25 cellular contexts compared by ENCODE assay signal in genomic region chr5:180644129-180644824, GRCh38. TPM values are rescaled to one million over a fixed set of nuclear protein-coding genes. Genes with fewer than 3 reads are reported as not detected.
A peak's percentile ranks its signal among the peaks of the same experiment; 100 is the strongest.
DNase-seq lines count a peak whose midpoint lies in the region; ATAC-seq, FAIRE-seq and TF ChIP-seq lines count a peak whose summit lies in the region.
"Had no signal": no experiment of that assay in that cellular context is flagged by ENCODE, and none has a peak within 500 bp of the region (broad histone marks: within the 10 kb centered on the region; RNA-seq: fewer than 3 reads in every experiment).

No MANE protein-coding gene starts in this region.

- H3K9ac ChIP-seq in kidney (ENCODE audit: low read length in 2 of 2), result no peak overlapping the region
- no peak overlapping the region for H3K9ac ChIP-seq in trophoblast cell (ENCODE audit: low read length)

- intact Hi-C loops in kidney (cut with DNase I) (no loop called here), Caco-2 (cut with micrococcal nuclease; ENCODE audit: unreplicated experiment) (no loop called here)

- no TSS peak for BruUV-seq in Caco-2 (replicated peaks; lab: Mats Ljungman, UMichigan)

- CTCF ChIA-PET in HEK293 (lab: Yijun Ruan, JAX) (no interaction called here), Caco-2 (lab: Charles Lee) (no interaction called here)

- H3K36me3 ChIP-seq in HEK293 (ENCODE audit: control insufficient read depth in 2 of 2, insufficient read depth in 1 of 2, low read length in 2 of 2) (no peaks in the 10 kb centered on the region), kidney (ENCODE audit: control insufficient read depth in 1 of 2, insufficient read depth in 2 of 2, low read length in 2 of 2) (no peaks in the 10 kb centered on the region), trophoblast cell (ENCODE audit: control insufficient read depth in 1 of 2, insufficient read depth in 2 of 2, low read length in 2 of 2) (no peaks in the 10 kb centered on the region), Caco-2 (ENCODE audit: control insufficient read depth, insufficient read depth, low read length) (no peaks in the 10 kb centered on the region)

- H3K4ac ChIP-seq in trophoblast cell (ENCODE audit: low read depth, low read length), result no peak overlapping the region

- H4K12ac ChIP-seq in trophoblast cell (ENCODE audit: low read depth, low read length), result no peak overlapping the region

- TF ChIP-seq CTCF in HEK293 (tag by site-specific recombination; IDR thresholded peaks at IDR 0.05), result no peak
- TF ChIP-seq CTCF in kidney (IDR thresholded peaks at IDR 0.05; ENCODE audit: borderline replicate concordance, extremely low read depth, insufficient read depth), result no peak
- TF ChIP-seq CTCF in Caco-2 (IDR thresholded peaks at IDR 0.05; ENCODE audit: insufficient read depth in 1 of 2, low read depth in 1 of 2, low read length in 1 of 2, severe bottlenecking in 1 of 2, unreplicated experiment in 1 of 2), result no peak

- H2AFZ ChIP-seq in trophoblast cell (ENCODE audit: insufficient read depth, low read length, poor library complexity), result no peak overlapping the region

- no peak overlapping the region for H2AK5ac ChIP-seq in trophoblast cell (ENCODE audit: low read length)

- H3K4me1 ChIP-seq in HEK293 (ENCODE audit: control insufficient read depth, insufficient read depth, low read length) (no peaks in the 10 kb centered on the region), kidney (ENCODE audit: control insufficient read depth in 1 of 2, insufficient read depth in 1 of 2, low read depth in 1 of 2, low read length in 2 of 2) (peaks cover 0 to 7% of the 10 kb centered on the region in 2 donors), trophoblast cell (ENCODE audit: control insufficient read depth in 1 of 2, insufficient read depth in 2 of 2, low read length in 2 of 2) (peaks cover 3 to 5% of the 10 kb centered on the region in 2 experiments), Caco-2 (no peaks in the 10 kb centered on the region)
- H3K4me1 ChIP-seq: A549 had no signal

- POLR2A ChIA-PET in activated naive CD8-positive, alpha-beta T cell treated with anti-CD3 and anti-CD28 coated beads, Interleukin-2, amount 10 ng/mL, durations not matched to agents 7 days and 5 days (lab: Charles Lee), result no interaction called here
- POLR2A ChIA-PET in HEK293 (lab: Yijun Ruan, JAX), result no interaction called here
- POLR2A ChIA-PET in Caco-2 (lab: Charles Lee), result no interaction called here

- H3K79me1 ChIP-seq in trophoblast cell (ENCODE audit: low read length), result no peaks in the 10 kb centered on the region

- no peak overlapping the region for H3K4me3 Mint-ChIP-seq in activated naive CD8-positive, alpha-beta T cell treated with anti-CD3 and anti-CD28 coated beads, Interleukin-2, amount 10 ng/mL, durations not matched to agents 7 days and 5 days
- no peak overlapping the region for H3K4me3 Mint-ChIP-seq in activated naive CD8-positive, alpha-beta T cell treated with anti-CD3 and anti-CD28 coated beads for 36 hours
- H3K4me3 Mint-ChIP-seq in Caco-2 (ENCODE audit: unreplicated experiment), result no peak overlapping the region
- H3K4me3 Mint-ChIP-seq: CD4-positive, alpha-beta memory T cell; HFFc6 had no signal

- peaks cover 3% of the 10 kb centered on the region for H3K4me1 Mint-ChIP-seq in activated naive CD8-positive, alpha-beta T cell treated with anti-CD3 and anti-CD28 coated beads, Interleukin-2, amount 10 ng/mL, durations not matched to agents 7 days and 5 days
- H3K4me1 Mint-ChIP-seq in activated naive CD8-positive, alpha-beta T cell treated with anti-CD3 and anti-CD28 coated beads for 36 hours, result peaks cover 5% of the 10 kb centered on the region
- no peaks in the 10 kb centered on the region for H3K4me1 Mint-ChIP-seq in Caco-2 (ENCODE audit: low read depth, unreplicated experiment)

- peaks cover 13% of the 10 kb centered on the region for H3K27me3 Mint-ChIP-seq in activated naive CD8-positive, alpha-beta T cell treated with anti-CD3 and anti-CD28 coated beads, Interleukin-2, amount 10 ng/mL, durations not matched to agents 7 days and 5 days
- H3K27me3 Mint-ChIP-seq in activated naive CD8-positive, alpha-beta T cell treated with anti-CD3 and anti-CD28 coated beads for 36 hours, result peaks cover 5% of the 10 kb centered on the region
- peaks cover 15% of the 10 kb centered on the region for H3K27me3 Mint-ChIP-seq in Caco-2 (ENCODE audit: insufficient read depth, unreplicated experiment)

- H3K9me3 ChIP-seq in HEK293 (ENCODE audit: control insufficient read depth, insufficient read depth, low read depth, low read length) (no peaks in the 10 kb centered on the region), kidney (ENCODE audit: control insufficient read depth in 1 of 2, low read length in 2 of 2) (no peaks in the 10 kb centered on the region), trophoblast cell (ENCODE audit: insufficient read depth, low read depth, low read length) (peaks cover 8% of the 10 kb centered on the region), Caco-2 (no peaks in the 10 kb centered on the region)
- H3K9me3 ChIP-seq: A549 had no signal

- H3K27ac ChIP-seq in HEK293 (ENCODE audit: extremely low read depth, low read depth, low read length) (no peak overlapping the region), kidney (ENCODE audit: low read depth in 2 of 2, low read length in 2 of 2) (peak overlapping the region in 1 of 2 donors; percentile 8), trophoblast cell (ENCODE audit: low read depth, low read length) (no peak overlapping the region)
- H3K27ac ChIP-seq: A549 had no signal

- no peaks in the 10 kb centered on the region for H3K79me2 ChIP-seq in trophoblast cell (ENCODE audit: control insufficient read depth, insufficient read depth, low read length, poor library complexity)

- H3K4me3 ChIP-seq in HEK293 (ENCODE audit: low read depth, low read length) (no peak overlapping the region), kidney (ENCODE audit: low read length in 2 of 2) (no peak overlapping the region), trophoblast cell (ENCODE audit: low read depth, low read length) (no peak overlapping the region), Caco-2 (ENCODE audit: low read depth, low read length) (no peak overlapping the region)
- H3K4me3 ChIP-seq: A549 had no signal

- no peak overlapping the region for H4K91ac ChIP-seq in trophoblast cell (ENCODE audit: low read depth, low read length)

- no peak overlapping the region for H3K14ac ChIP-seq in trophoblast cell (ENCODE audit: low read length)

- WGBS in trophoblast cell (ENCODE audit: extremely low coverage, insufficient coverage, insufficient read length), result no CpG with 5 or more reads among the region's 20 CpGs

- H3K23ac ChIP-seq in trophoblast cell (ENCODE audit: low read length), result no peak overlapping the region

- no peak overlapping the region for H3K27ac Mint-ChIP-seq in activated naive CD8-positive, alpha-beta T cell treated with anti-CD3 and anti-CD28 coated beads, Interleukin-2, amount 10 ng/mL, durations not matched to agents 7 days and 5 days
- no peak overlapping the region for H3K27ac Mint-ChIP-seq in activated naive CD8-positive, alpha-beta T cell treated with anti-CD3 and anti-CD28 coated beads for 36 hours
- H3K27ac Mint-ChIP-seq in Caco-2 (ENCODE audit: unreplicated experiment), result no peak overlapping the region
- H3K27ac Mint-ChIP-seq: CD4-positive, alpha-beta memory T cell; HFFc6 had no signal

- no peak overlapping the region for H3K18ac ChIP-seq in trophoblast cell (ENCODE audit: low read length)

- H2BK5ac ChIP-seq in trophoblast cell (ENCODE audit: low read depth, low read length, poor library complexity), result no peak overlapping the region

- DNase-seq in activated naive CD8-positive, alpha-beta T cell treated with anti-CD3 and anti-CD28 coated beads, Interleukin-2, amount 10 ng/mL, durations not matched to agents 7 days and 5 days, result peak; percentile 7
- no peak for DNase-seq in activated naive CD8-positive, alpha-beta T cell treated with anti-CD3 and anti-CD28 coated beads for 36 hours
- DNase-seq in kidney (peak; percentile 32), trophoblast cell (peak; percentile 71 to 73), UCSD-AML1 (lab: John Stamatoyannopoulos, UW; ENCODE audit: unreplicated experiment) (no peak), Caco-2 (no peak)
- DNase-seq: Calu3; CD4-positive, alpha-beta memory T cell; HFFc6; KBM-7; NCI-H1105 treated with DMSO at 0.1 percent for 48 hours; NCI-H1694; NCI-H748 treated with DMSO at 0.1 percent for 48 hours; NK-92 treated with Interleukin-12 subunit alpha and Interleukin-12 subunit beta, amount 100 ng/mL, for 24 hours; SHP77 had no signal

- no peak overlapping the region for H3K4me2 ChIP-seq in trophoblast cell (ENCODE audit: low read length)
- H3K4me2 ChIP-seq: A549 had no signal

- ATAC-seq in activated naive CD8-positive, alpha-beta T cell treated with anti-CD3 and anti-CD28 coated beads, Interleukin-2, amount 10 ng/mL, durations not matched to agents 7 days and 5 days (ENCODE audit: low read depth), result no peak
- no peak for ATAC-seq in GM21717 (IDR thresholded peaks at IDR 0.05; ENCODE audit: unreplicated experiment)
- ATAC-seq: A549, HepG2 had no signal

- FAIRE-seq in kidney (lab: Jason Lieb, UNC), result no peak
- FAIRE-seq: A549, GM12891, GM18507, HepG2, RCC 7860 had no signal

- no peak overlapping the region for H4K8ac ChIP-seq in trophoblast cell (ENCODE audit: low read depth, low read length)

- H3K36me3 Mint-ChIP-seq in activated naive CD8-positive, alpha-beta T cell treated with anti-CD3 and anti-CD28 coated beads, Interleukin-2, amount 10 ng/mL, durations not matched to agents 7 days and 5 days, result no peaks in the 10 kb centered on the region
- H3K36me3 Mint-ChIP-seq in activated naive CD8-positive, alpha-beta T cell treated with anti-CD3 and anti-CD28 coated beads for 36 hours, result no peaks in the 10 kb centered on the region
- H3K36me3 Mint-ChIP-seq in Caco-2 (ENCODE audit: insufficient read depth, unreplicated experiment), result no peaks in the 10 kb centered on the region

- no peak overlapping the region for H2BK12ac ChIP-seq in trophoblast cell (ENCODE audit: low read length)

- H3K27me3 ChIP-seq in trophoblast cell (ENCODE audit: insufficient read depth, low read length) (peaks cover 18% of the 10 kb centered on the region), Caco-2 (replicated peaks; ENCODE audit: control insufficient read depth, insufficient read depth, low read length) (no peaks in the 10 kb centered on the region; the same call in 1 of the 2 replicates)

- H3K9me3 Mint-ChIP-seq in activated naive CD8-positive, alpha-beta T cell treated with anti-CD3 and anti-CD28 coated beads, Interleukin-2, amount 10 ng/mL, durations not matched to agents 7 days and 5 days, result no peaks in the 10 kb centered on the region
- no peaks in the 10 kb centered on the region for H3K9me3 Mint-ChIP-seq in activated naive CD8-positive, alpha-beta T cell treated with anti-CD3 and anti-CD28 coated beads for 36 hours
- no peaks in the 10 kb centered on the region for H3K9me3 Mint-ChIP-seq in Caco-2 (ENCODE audit: unreplicated experiment)
- H3K9me3 Mint-ChIP-seq: CD4-positive, alpha-beta memory T cell had no signal

- no peak overlapping the region for H2BK120ac ChIP-seq in trophoblast cell (ENCODE audit: insufficient read depth, low read length, poor library complexity)

RNA-seq across cellular contexts. Expression of gene FLT4, which starts 5.1 kb away (rescaled TPM):
- 10 to 100 TPM; 11.6 to 13.2 TPM for total RNA-seq in activated naive CD8-positive, alpha-beta T cell treated with anti-CD3 and anti-CD28 coated beads, Interleukin-2, amount 10 ng/mL, durations not matched to agents 7 days and 5 days
- 1 to 10 TPM; 5.2 to 6.0 TPM for total RNA-seq in activated naive CD8-positive, alpha-beta T cell treated with anti-CD3 and anti-CD28 coated beads for 36 hours
- 29.4 TPM for total RNA-seq in kidney
- 6.9 TPM for polyA plus RNA-seq in kidney (ENCODE audit: insufficient read depth, low read depth, low replicate concordance)
- polyA plus RNA-seq in trophoblast cell (2013), result 0.54 and 0.57 TPM in 2 replicates
- not detected in 2 replicates for total RNA-seq in Caco-2 (2022)
- total RNA-seq: Calu3, H4, HepG2, HFFc6 had no signal
- polyA plus RNA-seq: HepG2 had no signal

RNA-seq across cellular contexts. Expression of gene SCGB3A1, which starts 53.0 kb away (rescaled TPM):
- total RNA-seq in activated naive CD8-positive, alpha-beta T cell treated with anti-CD3 and anti-CD28 coated beads, Interleukin-2, amount 10 ng/mL, durations not matched to agents 7 days and 5 days, result 1 to 10 TPM; 6.6 to 7.1 TPM
- total RNA-seq in activated naive CD8-positive, alpha-beta T cell treated with anti-CD3 and anti-CD28 coated beads for 36 hours, result 1 to 10 TPM; 1.1 to 1.7 TPM
- total RNA-seq in kidney, result 1.1 TPM
- polyA plus RNA-seq in kidney (ENCODE audit: insufficient read depth, low read depth, low replicate concordance), result 2.3 TPM
- not detected in 2 replicates for polyA plus RNA-seq in trophoblast cell (2013)
- not detected in 2 replicates for total RNA-seq in Caco-2 (2022)
- total RNA-seq: Calu3; CD4-positive, alpha-beta memory T cell; H4; HepG2; HFFc6; NCI-H460 had no signal
- polyA plus RNA-seq: A549; BJ; CD4-positive, alpha-beta memory T cell; HepG2 had no signal

Comparison
In these comparisons a context has a peak if more than half of its experiments do, and no peak if none do; other contexts are left out.
1. DNase-seq: peak in activated naive CD8-positive, alpha-beta T cell treated with anti-CD3 and anti-CD28 coated beads, Interleukin-2, amount 10 ng/mL, durations not matched to agents 7 days and 5 days (single experiment), kidney (single experiment) and trophoblast cell (2 of 2); none in activated naive CD8-positive, alpha-beta T cell treated with anti-CD3 and anti-CD28 coated beads for 36 hours (single experiment), UCSD-AML1 (single experiment) and Caco-2 (0 of 2).